ENCODE assay signal across 8 cellular contexts in genomic region chr12:45989277-45989856, GRCh38. TPM values are rescaled to one million over a fixed set of nuclear protein-coding genes. Genes with fewer than 3 reads are reported as not detected.
DNase-seq lines count a peak whose midpoint lies in the region; ATAC-seq and TF ChIP-seq lines count a peak whose summit lies in the region.

No MANE protein-coding gene starts in this region.

- TF ChIP-seq EP300 in ovary (IDR thresholded peaks at IDR 0.05): no peak

- no peak for TF ChIP-seq POLR2A in ovary (IDR thresholded peaks at IDR 0.05)

- H3K36me3 ChIP-seq in DND-41 (ENCODE audit: insufficient read depth, low read length): peaks cover 25% of the 10 kb centered on the region
- H3K36me3 ChIP-seq in ovary: no peaks in the 10 kb centered on the region

- peaks cover 64% of the 10 kb centered on the region for H3K79me2 ChIP-seq in DND-41 (ENCODE audit: insufficient read depth, low read length)

- WGBS in ovary, 3 donors: 1 to 2% (median 1%) methylated on average over 20 of the region's 20 CpGs

- H3K4me3 ChIP-seq in DND-41 (ENCODE audit: low read depth in 1 of 2, low read length in 2 of 2): peak overlapping the region; percentile 79 to 81
- peak overlapping the region; percentile 95 for H3K4me3 ChIP-seq in fibroblast of pulmonary artery (replicated peaks; ENCODE audit: low read depth, low read length)
- H3K4me3 ChIP-seq in ovary: peak overlapping the region; percentile 82

- H3K9me3 ChIP-seq in DND-41 (ENCODE audit: insufficient read depth, low read length, severe bottlenecking) (no peaks in the 10 kb centered on the region), ovary (no peaks in the 10 kb centered on the region)

- no peak for TF ChIP-seq CTCF in DND-41 (IDR thresholded peaks at IDR 0.05; ENCODE audit: borderline replicate concordance, extremely low read depth, low read length, poor library complexity, severe bottlenecking)
- TF ChIP-seq CTCF in VCaP (conservative IDR thresholded peaks at IDR 0.05): no peak
- no peak for TF ChIP-seq CTCF in fibroblast of pulmonary artery (IDR thresholded peaks at IDR 0.05; ENCODE audit: low read length, missing control alignments)
- no peak for TF ChIP-seq CTCF in ovary (IDR thresholded peaks at IDR 0.05)

- ATAC-seq in DND-41 (ENCODE audit: insufficient read depth, low read depth) (peak; percentile 25), GM19395 (IDR thresholded peaks at IDR 0.05; ENCODE audit: unreplicated experiment) (peak; percentile 18), HG03520 (IDR thresholded peaks at IDR 0.05; ENCODE audit: unreplicated experiment) (peak; percentile 11)

- peak overlapping the region; percentile 95 for H3K27ac ChIP-seq in DND-41 (ENCODE audit: low read length)
- peak overlapping the region; percentile 99 for H3K27ac ChIP-seq in VCaP
- H3K27ac ChIP-seq in ovary: peak overlapping the region; percentile 91 to 97

- H3K27me3 ChIP-seq in DND-41 (ENCODE audit: insufficient read depth, low read length, poor library complexity): no peaks in the 10 kb centered on the region
- no peaks in the 10 kb centered on the region for H3K27me3 ChIP-seq in ovary

- no peak for DNase-seq in DND-41
- DNase-seq in fibroblast of pulmonary artery (ENCODE audit: low read depth): peak; percentile 41
- no peak for DNase-seq in ovary
- no peak for DNase-seq in midbrain (lab: John Stamatoyannopoulos, UW)
- no peak for DNase-seq in NCI-H1436 treated with DMSO at 0.1 percent for 48 hours (lab: John Stamatoyannopoulos, UW)

- peaks cover 48% of the 10 kb centered on the region for H4K20me1 ChIP-seq in DND-41 (ENCODE audit: insufficient read depth, low read length)

- peaks cover 47% of the 10 kb centered on the region for H3K4me1 ChIP-seq in DND-41 (ENCODE audit: insufficient read depth, low read length)
- H3K4me1 ChIP-seq in ovary (ENCODE audit: insufficient read depth): peaks cover 11% of the 10 kb centered on the region

- H3K4me2 ChIP-seq in DND-41 (ENCODE audit: insufficient read depth, low read length): peak overlapping the region; percentile 66

- peak overlapping the region; percentile 84 for H2AFZ ChIP-seq in DND-41 (ENCODE audit: low read depth, low read length)

- intact Hi-C loops in ovary (cut with DNase I): loop anchor here in 1 of 4 donors (10.0 kb wide), 1 partner anchor 385 kb away; the partner anchor contains the start of gene SLC38A2

- peak overlapping the region; percentile 95 for H3K9ac ChIP-seq in DND-41 (ENCODE audit: low read depth, low read length)

RNA-seq across cellular contexts. Expression of gene SCAF11, which starts 1.0 kb away (rescaled TPM):
- total RNA-seq in ovary: 100 to 1,000 TPM in 3 of 7 donors, 10 to 100 TPM in 4; 91.8 to 149 (median 97.7) TPM
- 10 to 100 TPM; 30.8 to 42.2 TPM for polyA plus RNA-seq in ovary
